ENCODE assay signal across 9 cellular contexts in the genomic region with DNA sequence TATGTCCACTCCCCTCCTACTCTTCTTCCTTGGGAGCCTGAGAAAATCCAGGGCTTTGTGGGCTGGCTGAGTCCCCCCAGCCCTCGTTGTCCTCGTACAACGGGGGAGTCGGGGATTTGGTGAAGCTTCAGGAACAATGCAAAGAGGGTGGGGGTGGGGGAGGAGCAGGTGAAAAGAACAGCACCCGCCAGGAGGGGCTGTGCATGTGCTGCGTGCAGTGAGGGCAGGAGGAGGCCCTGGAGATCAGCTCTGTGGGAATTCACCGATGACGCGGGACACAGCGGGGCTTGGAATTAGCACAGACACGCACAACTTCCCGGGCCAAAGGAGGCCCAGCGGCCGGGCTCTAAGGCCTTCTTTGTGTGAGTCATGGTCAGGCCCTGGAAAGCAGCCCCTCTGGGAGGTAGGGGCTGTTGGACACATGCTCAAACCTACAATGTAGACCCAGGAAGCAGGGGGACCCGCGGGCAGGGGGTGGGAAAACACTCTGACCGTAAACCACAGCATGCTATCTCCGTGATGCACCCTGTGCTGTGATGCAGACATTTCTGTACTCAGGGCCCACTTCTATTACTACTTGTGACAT. TPM values are rescaled to one million over a fixed set of nuclear protein-coding genes. Genes with fewer than 3 reads are reported as not detected.
A peak's percentile ranks its signal among the peaks of the same experiment; 100 is the strongest.
DNase-seq lines count a peak whose midpoint lies in the region; ATAC-seq, FAIRE-seq and TF ChIP-seq lines count a peak whose summit lies in the region.
"Had no signal": no experiment of that assay in that cellular context is flagged by ENCODE, and none has a peak within 500 bp of the region (broad histone marks: within the 10 kb centered on the region; RNA-seq: fewer than 3 reads in every experiment).

No MANE protein-coding gene starts in this region.

- DNase-seq in D721Med (ENCODE audit: insufficient read length, low spot score) (peak; percentile 29), WTC11 (ENCODE audit: low spot score) (no peak), Right ventricle myocardium superior (peak; percentile 57), pons (ENCODE audit: low spot score) (peak; percentile 58), DMS114 treated with DMSO at 0.1 percent for 48 hours (lab: John Stamatoyannopoulos, UW; ENCODE audit: unreplicated experiment) (no peak)
- DNase-seq in activated CD8-positive, alpha-beta T cell treated with anti-CD3 and anti-CD28 coated beads, Interleukin-2, amount 10 ng/mL, durations not matched to agents 7 days and 5 days = no peak
- DNase-seq in central memory CD4-positive, alpha-beta T cell = no peak
- DNase-seq: upper lobe of right lung had no signal

- CTCF ChIA-PET in WTC11 (lab: Charles Lee) = interaction anchor here (1.0 to 1.3 kb wide), 2 partner anchors 63 to 471 kb away, joined by 3 read pairs; no protein-coding TSS in a partner anchor
- CTCF ChIA-PET in activated CD8-positive, alpha-beta T cell treated with anti-CD3 and anti-CD28 coated beads, Interleukin-2, amount 10 ng/mL, durations not matched to agents 7 days and 5 days (lab: Charles Lee) = no interaction called here

- POLR2A ChIA-PET in WTC11 (lab: Charles Lee) = no interaction called here
- POLR2A ChIA-PET in activated CD8-positive, alpha-beta T cell treated with anti-CD3 and anti-CD28 coated beads, Interleukin-2, amount 10 ng/mL, durations not matched to agents 7 days and 5 days (lab: Charles Lee) = no interaction called here

- ATAC-seq in WTC11 = peak; percentile 38
- ATAC-seq in Right ventricle myocardium superior (ENCODE audit: poor library complexity) = peak; percentile 34
- ATAC-seq in activated CD8-positive, alpha-beta T cell treated with anti-CD3 and anti-CD28 coated beads, Interleukin-2, amount 10 ng/mL, durations not matched to agents 7 days and 5 days = no peak
- no peak for ATAC-seq in GM19035 (IDR thresholded peaks at IDR 0.05; ENCODE audit: unreplicated experiment)
- ATAC-seq: upper lobe of right lung had no signal

- no peak for FAIRE-seq in D721Med (lab: Jason Lieb, UNC)

- intact Hi-C loops in Right ventricle myocardium superior (cut with DNase I) = no loop called here

- TF ChIP-seq CTCF in D721Med (IDR thresholded peaks at IDR 0.05; ENCODE audit: insufficient read depth, missing control alignments) = no peak
- TF ChIP-seq CTCF in WTC11 (IDR thresholded peaks at IDR 0.05) = no peak

- H3K36me3 Mint-ChIP-seq in WTC11 = peaks cover 20% of the 10 kb centered on the region
- peaks cover 9% of the 10 kb centered on the region for H3K36me3 Mint-ChIP-seq in activated CD8-positive, alpha-beta T cell treated with anti-CD3 and anti-CD28 coated beads, Interleukin-2, amount 10 ng/mL, durations not matched to agents 7 days and 5 days (ENCODE audit: low read depth)

- no peak overlapping the region for H3K27ac Mint-ChIP-seq in WTC11
- H3K27ac Mint-ChIP-seq in activated CD8-positive, alpha-beta T cell treated with anti-CD3 and anti-CD28 coated beads, Interleukin-2, amount 10 ng/mL, durations not matched to agents 7 days and 5 days = no peak overlapping the region

- no peaks in the 10 kb centered on the region for H3K27me3 Mint-ChIP-seq in WTC11 (ENCODE audit: low read depth)
- no peaks in the 10 kb centered on the region for H3K27me3 Mint-ChIP-seq in activated CD8-positive, alpha-beta T cell treated with anti-CD3 and anti-CD28 coated beads, Interleukin-2, amount 10 ng/mL, durations not matched to agents 7 days and 5 days (ENCODE audit: low read depth)

- no peaks in the 10 kb centered on the region for H3K9me3 Mint-ChIP-seq in WTC11
- H3K9me3 Mint-ChIP-seq in activated CD8-positive, alpha-beta T cell treated with anti-CD3 and anti-CD28 coated beads, Interleukin-2, amount 10 ng/mL, durations not matched to agents 7 days and 5 days (ENCODE audit: insufficient read depth) = no peaks in the 10 kb centered on the region

- no peak overlapping the region for H3K4me3 Mint-ChIP-seq in WTC11
- H3K4me3 Mint-ChIP-seq in activated CD8-positive, alpha-beta T cell treated with anti-CD3 and anti-CD28 coated beads, Interleukin-2, amount 10 ng/mL, durations not matched to agents 7 days and 5 days = no peak overlapping the region

- peaks cover 18% of the 10 kb centered on the region for H3K4me1 Mint-ChIP-seq in WTC11
- peaks cover 14% of the 10 kb centered on the region for H3K4me1 Mint-ChIP-seq in activated CD8-positive, alpha-beta T cell treated with anti-CD3 and anti-CD28 coated beads, Interleukin-2, amount 10 ng/mL, durations not matched to agents 7 days and 5 days (ENCODE audit: low read depth)

TF ChIP-seq in WTC11, 78 proteins besides CTCF, POLR2A, EP300 and RAD21:
- 0 out of 2 replicates have a peak, but pooled peaks have one; percentile 20 for TF ChIP-seq CREM (CRISPR knock-in tag; IDR thresholded peaks at IDR 0.05)
- TF ChIP-seq IRF2 (CRISPR knock-in tag; IDR thresholded peaks at IDR 0.05; ENCODE audit: borderline replicate concordance, low read depth) = no peak
- TF ChIP-seq ZNF423 (CRISPR knock-in tag; IDR thresholded peaks at IDR 0.05) = peak; percentile 48; the same call in 1 of the 2 replicates

RNA-seq across cellular contexts. Expression of gene RBM19, which starts 32.8 kb away (rescaled TPM):
- total RNA-seq in WTC11 (2021) = 41.2 to 60.1 TPM (median 42.0 TPM) in 3 replicates
- 17.2 TPM for total RNA-seq in Right ventricle myocardium superior
- 10 to 100 TPM; 29.6 to 33.8 TPM for total RNA-seq in activated CD8-positive, alpha-beta T cell treated with anti-CD3 and anti-CD28 coated beads, Interleukin-2, amount 10 ng/mL, durations not matched to agents 7 days and 5 days

Comparison
In these comparisons a context has a peak if more than half of its experiments do, and no peak if none do; other contexts are left out.
1. DNase-seq: peak in D721Med (single experiment), Right ventricle myocardium superior (single experiment) and pons (single experiment); none in WTC11 (single experiment), activated CD8-positive, alpha-beta T cell treated with anti-CD3 and anti-CD28 coated beads, Interleukin-2, amount 10 ng/mL, durations not matched to agents 7 days and 5 days (single experiment), central memory CD4-positive, alpha-beta T cell (single experiment) and DMS114 treated with DMSO at 0.1 percent for 48 hours (single experiment).
2. ATAC-seq: peak in WTC11 (single experiment) and Right ventricle myocardium superior (single experiment); none in activated CD8-positive, alpha-beta T cell treated with anti-CD3 and anti-CD28 coated beads, Interleukin-2, amount 10 ng/mL, durations not matched to agents 7 days and 5 days (single experiment) and GM19035 (single experiment).